Comparison of ENCODE assay signal across 8 cellular contexts in the genomic region with DNA sequence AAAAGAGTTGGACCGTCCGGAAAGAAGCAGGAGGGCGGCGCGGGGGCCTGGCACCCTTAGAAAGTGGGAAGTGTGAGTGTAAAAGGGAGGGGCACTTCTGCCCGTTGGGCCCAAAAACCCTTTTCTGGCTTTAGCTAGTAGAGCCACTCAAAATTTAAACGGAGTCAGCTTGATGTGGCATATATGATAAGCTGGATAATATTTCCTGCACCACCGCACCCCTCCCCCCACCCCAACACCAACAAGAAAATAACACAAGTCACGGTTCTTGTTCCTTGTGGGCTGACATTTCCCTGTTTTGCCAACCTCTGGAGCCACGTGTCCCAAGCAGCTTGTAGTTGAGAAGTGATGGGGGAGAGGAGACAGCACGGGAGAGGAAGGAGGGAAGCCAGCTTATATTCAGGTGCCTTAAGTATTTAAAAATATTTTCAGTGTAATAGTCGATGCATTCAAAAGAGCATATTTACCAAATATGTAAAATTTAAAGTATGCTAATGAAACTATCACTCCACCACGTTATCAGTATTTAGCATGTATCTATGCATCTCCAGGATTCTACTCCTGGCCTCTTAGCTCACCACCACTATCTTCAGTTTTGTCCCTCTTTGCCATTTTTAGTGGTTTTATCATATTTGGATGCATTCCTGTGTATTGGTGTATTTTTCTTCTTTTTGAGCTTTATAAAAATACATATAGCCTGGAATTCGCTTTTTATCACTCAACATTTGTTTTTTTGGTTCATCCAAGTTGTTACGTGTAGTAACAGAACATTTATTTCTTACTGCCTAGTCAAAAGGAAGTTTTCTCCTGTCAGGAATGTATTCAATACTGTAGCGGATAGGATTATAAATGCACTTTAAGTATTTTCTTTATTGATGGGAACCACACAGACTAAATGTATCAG. TPM values are rescaled to one million over a fixed set of nuclear protein-coding genes. Genes with fewer than 3 reads are reported as not detected.
DNase-seq lines count a peak whose midpoint lies in the region; ATAC-seq, FAIRE-seq and TF ChIP-seq lines count a peak whose summit lies in the region.

No MANE protein-coding gene starts in this region.

- peaks cover 17% of the 10 kb centered on the region for H3K4me1 ChIP-seq in osteoblast (ENCODE audit: insufficient read depth, low read length)

- CTCF ChIA-PET in AG04450 (lab: Charles Lee): interaction anchor here (0.6 to 2.6 kb wide), 4 partner anchors 48 to 168 kb away, joined by 3 to 10 read pairs (median 6); no protein-coding TSS in a partner anchor

- DNase-seq in AG04450 (ENCODE audit: low read depth, low spot score): no peak
- peak; percentile 25 for DNase-seq in GM12891 (ENCODE audit: insufficient read length, low spot score)
- DNase-seq in NCI-H2227 treated with DMSO at 0.1 percent for 48 hours (lab: John Stamatoyannopoulos, UW): peak; percentile 73
- no peak for DNase-seq in Right ventricle myocardium superior
- peak; percentile 88 for DNase-seq in osteoblast (ENCODE audit: insufficient read length, low spot score, missing footprints)
- DNase-seq in HK-2 (ENCODE audit: unreplicated experiment): no peak

- H3K4me3 Mint-ChIP-seq in activated T-helper 17 cell treated with anti-CD3 and anti-CD28 coated beads, Interleukin-2, amount 50 U/mL, for 72 hours: peak overlapping the region; percentile 96

- H3K36me3 ChIP-seq in osteoblast (ENCODE audit: insufficient read depth, low read length): no peaks in the 10 kb centered on the region

- peak; percentile 28 for ATAC-seq in HG02943 (IDR thresholded peaks at IDR 0.05; ENCODE audit: low read depth, unreplicated experiment)
- peak; percentile 11 for ATAC-seq in activated T-helper 17 cell treated with anti-CD3 and anti-CD28 coated beads, Interleukin-2, amount 50 U/mL, for 72 hours (replicated peaks)
- peak; percentile 18 for ATAC-seq in Right ventricle myocardium superior (ENCODE audit: poor library complexity)

- H3K9me3 ChIP-seq in AG04450 (ENCODE audit: control insufficient read depth, insufficient read depth, low read length): no peaks in the 10 kb centered on the region
- no peaks in the 10 kb centered on the region for H3K9me3 ChIP-seq in osteoblast (ENCODE audit: low read depth, low read length)

- H3K27me3 ChIP-seq in AG04450 (ENCODE audit: control insufficient read depth, insufficient read depth, low read length): no peaks in the 10 kb centered on the region
- no peaks in the 10 kb centered on the region for H3K27me3 ChIP-seq in osteoblast (ENCODE audit: insufficient read depth, low read length)

- peak overlapping the region; percentile 88 for H2AFZ ChIP-seq in osteoblast (ENCODE audit: low read length)

- no peaks in the 10 kb centered on the region for H4K20me1 ChIP-seq in osteoblast (ENCODE audit: insufficient read depth, low read length)

- H3K4me3 ChIP-seq in AG04450 (ENCODE audit: low read depth, low read length): peak overlapping the region; percentile 68
- H3K4me3 ChIP-seq in osteoblast (ENCODE audit: insufficient read depth, low read length): peak overlapping the region; percentile 95

- H3K27ac Mint-ChIP-seq in activated T-helper 17 cell treated with anti-CD3 and anti-CD28 coated beads, Interleukin-2, amount 50 U/mL, for 72 hours: peak overlapping the region; percentile 97

- peak; percentile 83 for FAIRE-seq in GM12891 (lab: Jason Lieb, UNC)

- TF ChIP-seq POLR2A in GM12891 (IDR thresholded peaks at IDR 0.05; ENCODE audit: low read depth, low read length): no peak

- intact Hi-C loops in Right ventricle myocardium superior (cut with DNase I): loop anchor here (5.0 kb wide), 1 partner anchor 67 kb away; the partner anchor contains the start of gene CAMSAP2

- H3K79me2 ChIP-seq in osteoblast (ENCODE audit: insufficient read depth, low read length): peaks cover 14% of the 10 kb centered on the region

- TF ChIP-seq CTCF in AG04450 (IDR thresholded peaks at IDR 0.05; ENCODE audit: low read depth, low read length): no peak
- TF ChIP-seq CTCF in osteoblast (IDR thresholded peaks at IDR 0.05; ENCODE audit: extremely low read depth, low read depth, low read length): no peak

- H3K36me3 Mint-ChIP-seq in activated T-helper 17 cell treated with anti-CD3 and anti-CD28 coated beads, Interleukin-2, amount 50 U/mL, for 72 hours (ENCODE audit: low read depth): peaks cover 14% of the 10 kb centered on the region

- peaks cover 30% of the 10 kb centered on the region for H3K4me1 Mint-ChIP-seq in activated T-helper 17 cell treated with anti-CD3 and anti-CD28 coated beads, Interleukin-2, amount 50 U/mL, for 72 hours

- H3K27ac ChIP-seq in AG04450 (ENCODE audit: low read depth, low read length): peak overlapping the region; percentile 87
- H3K27ac ChIP-seq in osteoblast (ENCODE audit: low read depth, low read length): peak overlapping the region; percentile 97

- no peaks in the 10 kb centered on the region for H3K27me3 Mint-ChIP-seq in activated T-helper 17 cell treated with anti-CD3 and anti-CD28 coated beads, Interleukin-2, amount 50 U/mL, for 72 hours

- POLR2A ChIA-PET in AG04450 (lab: Yijun Ruan, JAX): interaction anchor here (0.7 to 2.0 kb wide), 20 partner anchors 10 to 823 kb away, joined by 3 to 29 read pairs (median 4); partner anchors contain the start of genes CAMSAP2 and KIF14

- H3K4me2 ChIP-seq in osteoblast (ENCODE audit: insufficient read depth, low read length): peak overlapping the region; percentile 93

- no peaks in the 10 kb centered on the region for H3K9me3 Mint-ChIP-seq in activated T-helper 17 cell treated with anti-CD3 and anti-CD28 coated beads, Interleukin-2, amount 50 U/mL, for 72 hours

TF ChIP-seq in GM12891, 5 proteins besides CTCF, POLR2A, EP300 and RAD21:
- TF ChIP-seq POLR2AphosphoS5 (IDR thresholded peaks at IDR 0.05; ENCODE audit: low read depth, low read length): 0 out of 2 replicates have a peak, but pooled peaks have one; percentile 43
- TF ChIP-seq PAX5 (IDR thresholded peaks at IDR 0.05; ENCODE audit: insufficient read depth, low read length, severe bottlenecking): no peak
TF ChIP-seq in GM12891: peak in this region for 1.

RNA-seq across cellular contexts. Expression of gene DDX59, which starts 0.8 kb away (rescaled TPM):
- polyA plus RNA-seq in AG04450 (2011; rRNA removed): 10.8 and 15.0 TPM in 2 replicates
- 10.4 and 12.9 TPM in 2 replicates for polyA minus RNA-seq in AG04450 (2011; rRNA and poly(A)+ RNA removed)
- 12.9 TPM for polyA plus RNA-seq in GM12891 (2012; ENCODE audit: low read depth, missing spikeins)
- total RNA-seq in activated T-helper 17 cell treated with anti-CD3 and anti-CD28 coated beads, Interleukin-2, amount 50 U/mL, for 72 hours: 10 to 100 TPM; 23.6 to 31.9 TPM
- total RNA-seq in Right ventricle myocardium superior (12.9 TPM), osteoblast (11.9 and 12.4 TPM in 2 replicates)

RNA-seq across cellular contexts. Expression of gene KIF14, which starts 49.9 kb away (rescaled TPM):
- 1.5 and 2.9 TPM in 2 replicates for polyA plus RNA-seq in AG04450 (2011; rRNA removed)
- 1.2 and 3.0 TPM in 2 replicates for polyA minus RNA-seq in AG04450 (2011; rRNA and poly(A)+ RNA removed)
- polyA plus RNA-seq in GM12891 (2012; ENCODE audit: low read depth, missing spikeins): 3.2 TPM
- total RNA-seq in activated T-helper 17 cell treated with anti-CD3 and anti-CD28 coated beads, Interleukin-2, amount 50 U/mL, for 72 hours: 10 to 100 TPM; 17.1 to 24.4 TPM
- total RNA-seq in Right ventricle myocardium superior (0.19 TPM), osteoblast (1.8 and 2.1 TPM in 2 replicates)

Comparison
In these comparisons a context has a peak if more than half of its experiments do, and no peak if none do; other contexts are left out.
1. DNase-seq: peak in GM12891 (single experiment), NCI-H2227 treated with DMSO at 0.1 percent for 48 hours (single experiment) and osteoblast (single experiment); none in AG04450 (single experiment), Right ventricle myocardium superior (single experiment) and HK-2 (single experiment).
2. Peak in every context shown above with its lines, with median percentiles within 50 percentile points of each other: ATAC-seq.